Comparison of ENCODE assay signal across 28 cellular contexts in genomic region chr3:24005669-24006068, GRCh38.
"Had no signal": no experiment of that assay in that cellular context is flagged by ENCODE, and none has a peak within 500 bp of the region (broad histone marks: within the 10 kb centered on the region; RNA-seq: fewer than 3 reads in every experiment).

No MANE protein-coding gene starts in this region.

- H3K9me3 Mint-ChIP-seq: natural killer cell treated with Interleukin-12 subunit alpha and Interleukin-12 subunit beta and Interleukin-15 and Interleukin-18, amount 100 ng/mL, for 72 hours; nephron progenitor cell; stimulated activated effector memory CD8-positive, alpha-beta T cell treated with anti-CD3 and anti-CD28 coated beads, Interleukin-12 subunit alpha, Interleukin-12 subunit beta, amount 100 ng/mL, for 72 hours; stimulated activated naive B cell treated with anti-CD40 and anti-IgM and Interleukin-4, amounts not matched to agents 10 μg/mL and 1 μg/mL and 100 μg/mL, for 72 hours; stimulated activated naive CD8-positive, alpha-beta T cell treated with anti-CD3 and anti-CD28 coated beads, Interleukin-15, Interleukin-2, amounts not matched to agents 100 ng/mL and 50 ng/mL, for 24 hours had no signal

- H3K36me3 ChIP-seq: ovary, right lobe of liver, sigmoid colon, stomach, thoracic aorta, thyroid gland, tibial nerve, upper lobe of right lung, uterus had no signal

- H3K4me1 Mint-ChIP-seq: naive thymus-derived CD8-positive, alpha-beta T cell; nephron progenitor cell had no signal

- H3K9me3 ChIP-seq: ovary, psoas muscle, right lobe of liver, sigmoid colon, stomach, thoracic aorta, thyroid gland, tibial nerve, upper lobe of right lung, uterus had no signal

- H3K27me3 Mint-ChIP-seq: stimulated activated naive B cell treated with anti-CD40 and anti-IgM and Interleukin-4, amounts not matched to agents 10 μg/mL and 1 μg/mL and 100 μg/mL, for 72 hours had no signal

- H3K4me3 ChIP-seq: ovary, psoas muscle, right lobe of liver, sigmoid colon, stomach, thoracic aorta, thyroid gland, tibial nerve, upper lobe of right lung, uterus had no signal

- H2AFZ ChIP-seq: parathyroid adenoma had no signal

- H3K27ac ChIP-seq: ovary, parathyroid adenoma, psoas muscle, right lobe of liver, sigmoid colon, stomach, thoracic aorta, thyroid gland, tibial nerve, upper lobe of right lung, uterus had no signal

- DNase-seq: naive thymus-derived CD8-positive, alpha-beta T cell; nephron progenitor cell; occipital lobe; ovary; psoas muscle; right cardiac atrium; right lobe of liver; sigmoid colon; small intestine; stimulated activated CD4-positive, alpha-beta T cell treated with anti-CD3 and anti-CD28 coated beads, Interleukin-15, amount 100 ng/mL, for 24 hours; stimulated activated CD4-positive, alpha-beta T cell treated with anti-CD3 and anti-CD28 coated beads, Interleukin-2, amount 100 ng/mL, for 24 hours; stimulated activated CD4-positive, alpha-beta T cell treated with anti-CD3 and anti-CD28 coated beads, Interleukin-2, amount 100 ng/mL, for 48 hours; stimulated activated CD4-positive, alpha-beta T cell treated with anti-CD3 and anti-CD28 coated beads, Interleukin-4, amount 100 ng/mL, for 24 hours; stimulated activated naive B cell treated with anti-CD40 and anti-IgM and Interleukin-4, amounts not matched to agents 10 μg/mL and 1 μg/mL and 100 μg/mL, for 72 hours; stimulated activated naive CD4-positive, alpha-beta T cell treated with Interleukin-2 at 50 U/mL for 16 hours; stomach; thyroid gland; trophoblast cell; upper lobe of right lung; uterus had no signal

- H3K79me2 ChIP-seq: parathyroid adenoma had no signal

- H3K27ac Mint-ChIP-seq: naive thymus-derived CD8-positive, alpha-beta T cell; natural killer cell treated with Interleukin-12 subunit alpha and Interleukin-12 subunit beta and Interleukin-15 and Interleukin-18, amount 100 ng/mL, for 72 hours; nephron progenitor cell; progenitor cell of endocrine pancreas; stimulated activated effector memory CD8-positive, alpha-beta T cell treated with anti-CD3 and anti-CD28 coated beads, Interleukin-12 subunit alpha, Interleukin-12 subunit beta, amount 100 ng/mL, for 72 hours; stimulated activated naive B cell treated with anti-CD40 and anti-IgM and Interleukin-4, amounts not matched to agents 10 μg/mL and 1 μg/mL and 100 μg/mL, for 72 hours; stimulated activated naive CD8-positive, alpha-beta T cell treated with anti-CD3 and anti-CD28 coated beads, Interleukin-15, Interleukin-2, amounts not matched to agents 100 ng/mL and 50 ng/mL, for 24 hours had no signal

- H3K9ac ChIP-seq: parathyroid adenoma had no signal

- H3K4me3 Mint-ChIP-seq: naive thymus-derived CD8-positive, alpha-beta T cell; natural killer cell treated with Interleukin-12 subunit alpha and Interleukin-12 subunit beta and Interleukin-15 and Interleukin-18, amount 100 ng/mL, for 72 hours; nephron progenitor cell; neural crest cell; stimulated activated effector memory CD8-positive, alpha-beta T cell treated with anti-CD3 and anti-CD28 coated beads, Interleukin-12 subunit alpha, Interleukin-12 subunit beta, amount 100 ng/mL, for 72 hours; stimulated activated naive B cell treated with anti-CD40 and anti-IgM and Interleukin-4, amounts not matched to agents 10 μg/mL and 1 μg/mL and 100 μg/mL, for 72 hours; stimulated activated naive CD8-positive, alpha-beta T cell treated with anti-CD3 and anti-CD28 coated beads, Interleukin-15, Interleukin-2, amounts not matched to agents 100 ng/mL and 50 ng/mL, for 24 hours had no signal

- H3K4me1 ChIP-seq: parathyroid adenoma, psoas muscle, right lobe of liver, sigmoid colon, stomach, thyroid gland, tibial nerve, upper lobe of right lung, uterus had no signal

- H3K27me3 ChIP-seq: ovary, right lobe of liver, sigmoid colon, stomach, thyroid gland, tibial nerve, upper lobe of right lung, uterus had no signal

- ATAC-seq: naive thymus-derived CD8-positive, alpha-beta T cell; natural killer cell treated with Interleukin-12 subunit alpha and Interleukin-12 subunit beta and Interleukin-15 and Interleukin-18, amount 100 ng/mL, for 72 hours; psoas muscle; right cardiac atrium; right lobe of liver; stimulated activated effector memory CD8-positive, alpha-beta T cell treated with anti-CD3 and anti-CD28 coated beads, Interleukin-12 subunit alpha, Interleukin-12 subunit beta, amount 100 ng/mL, for 72 hours; stimulated activated naive B cell treated with anti-CD40 and anti-IgM and Interleukin-4, amounts not matched to agents 10 μg/mL and 1 μg/mL and 100 μg/mL, for 72 hours; upper lobe of right lung had no signal

- H3K36me3 Mint-ChIP-seq: natural killer cell treated with Interleukin-12 subunit alpha and Interleukin-12 subunit beta and Interleukin-15 and Interleukin-18, amount 100 ng/mL, for 72 hours; stimulated activated effector memory CD8-positive, alpha-beta T cell treated with anti-CD3 and anti-CD28 coated beads, Interleukin-12 subunit alpha, Interleukin-12 subunit beta, amount 100 ng/mL, for 72 hours; stimulated activated naive B cell treated with anti-CD40 and anti-IgM and Interleukin-4, amounts not matched to agents 10 μg/mL and 1 μg/mL and 100 μg/mL, for 72 hours had no signal
